17 cellular contexts compared by ENCODE assay signal in the genomic region with DNA sequence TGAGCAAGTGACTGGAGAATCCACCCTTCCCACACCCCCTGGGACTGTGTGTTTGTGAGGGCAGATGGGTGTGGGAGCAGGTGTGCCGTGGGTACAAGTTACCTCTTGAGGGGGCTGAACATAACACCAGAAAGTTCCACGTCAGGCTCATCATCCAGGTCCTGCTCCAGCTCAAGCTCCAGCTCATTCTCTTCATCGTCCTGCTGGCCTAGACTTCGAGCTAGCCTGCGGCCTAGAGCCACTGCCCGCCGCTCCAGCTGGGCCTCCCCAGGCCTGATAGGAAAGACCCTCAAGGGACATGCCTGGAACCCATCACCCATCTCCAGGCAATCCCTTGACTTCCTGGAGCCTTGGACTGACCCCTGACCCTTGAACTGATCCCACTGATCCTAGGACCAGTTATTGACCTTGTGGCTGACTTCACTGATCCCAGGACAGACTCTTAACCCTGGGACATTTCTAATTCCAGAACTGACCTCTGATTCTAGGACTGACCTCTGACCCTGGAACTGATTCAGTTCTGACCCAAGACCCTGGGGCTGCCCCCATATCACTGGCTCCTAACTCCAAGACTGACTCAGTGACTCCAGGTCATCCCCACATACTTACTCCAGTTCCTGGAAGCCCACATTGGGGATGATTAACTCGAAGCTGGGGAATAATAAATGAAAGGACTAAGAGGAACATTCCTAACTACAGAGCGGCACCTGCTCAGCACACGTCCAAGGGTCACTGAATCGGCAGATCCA.
"Had no signal": no experiment of that assay in that cellular context is flagged by ENCODE, and none has a peak within 500 bp of the region (broad histone marks: within the 10 kb centered on the region; RNA-seq: fewer than 3 reads in every experiment).

No MANE protein-coding gene starts in this region.

- DNase-seq: activated CD4-positive, alpha-beta T cell treated with anti-CD3 and anti-CD28 coated beads, Interleukin-2, amount 50 U/mL, for 4 hours; activated gamma-delta T cell; activated naive CD8-positive, alpha-beta T cell treated with anti-CD3 and anti-CD28 coated beads, Interleukin-2, amount 10 ng/mL, durations not matched to agents 7 days and 5 days; activated T-cell treated with anti-CD3 and anti-CD28 coated beads, Interleukin-2, amount 50 U/mL, for 24 hours; anterior cingulate cortex; left ventricle myocardium superior; nucleus accumbens; stimulated activated CD4-positive, alpha-beta T cell treated with anti-CD3 and anti-CD28 coated beads, Interleukin-12 subunit alpha, Interleukin-12 subunit beta, amount 100 ng/mL, for 4 hours; upper lobe of left lung had no signal

- H3K9me3 Mint-ChIP-seq: activated naive CD8-positive, alpha-beta T cell treated with anti-CD3 and anti-CD28 coated beads, Interleukin-2, amount 10 ng/mL, durations not matched to agents 7 days and 5 days; activated T-cell treated with anti-CD3 and anti-CD28 coated beads, Interleukin-2, amount 50 U/mL, for 24 hours; mesothelial cell of epicardium had no signal

- H3K36me3 Mint-ChIP-seq: mesothelial cell of epicardium had no signal

- H3K27ac ChIP-seq: esophagus muscularis mucosa, suprapubic skin, upper lobe of left lung had no signal

- H3K36me3 ChIP-seq: esophagus muscularis mucosa, suprapubic skin, upper lobe of left lung had no signal

- H3K9me3 ChIP-seq: esophagus muscularis mucosa, suprapubic skin, upper lobe of left lung had no signal

- ATAC-seq: activated CD4-positive, CD25-positive, alpha-beta regulatory T cell treated with anti-CD3 and anti-CD28 coated beads, Interleukin-2, amount 50 U/mL, for 24 hours; left ventricle myocardium superior; sciatic nerve; stimulated activated naive CD8-positive, alpha-beta T cell treated with anti-CD3 and anti-CD28 coated beads, Interleukin-15, Interleukin-2, amounts not matched to agents 100 U/mL and 50 U/mL, for 24 hours had no signal

- H3K27ac Mint-ChIP-seq: activated naive CD8-positive, alpha-beta T cell treated with anti-CD3 and anti-CD28 coated beads, Interleukin-2, amount 10 ng/mL, durations not matched to agents 7 days and 5 days; activated T-cell treated with anti-CD3 and anti-CD28 coated beads, Interleukin-2, amount 50 U/mL, for 24 hours; mesothelial cell of epicardium; progenitor cell of endocrine pancreas had no signal

- H3K4me3 Mint-ChIP-seq: activated naive CD8-positive, alpha-beta T cell treated with anti-CD3 and anti-CD28 coated beads, Interleukin-2, amount 10 ng/mL, durations not matched to agents 7 days and 5 days; activated T-cell treated with anti-CD3 and anti-CD28 coated beads, Interleukin-2, amount 50 U/mL, for 24 hours had no signal

- H3K4me3 ChIP-seq: esophagus muscularis mucosa, suprapubic skin, upper lobe of left lung had no signal

- FAIRE-seq: endometrium had no signal
